ENCODE assay signal across 8 cellular contexts in the genomic region with DNA sequence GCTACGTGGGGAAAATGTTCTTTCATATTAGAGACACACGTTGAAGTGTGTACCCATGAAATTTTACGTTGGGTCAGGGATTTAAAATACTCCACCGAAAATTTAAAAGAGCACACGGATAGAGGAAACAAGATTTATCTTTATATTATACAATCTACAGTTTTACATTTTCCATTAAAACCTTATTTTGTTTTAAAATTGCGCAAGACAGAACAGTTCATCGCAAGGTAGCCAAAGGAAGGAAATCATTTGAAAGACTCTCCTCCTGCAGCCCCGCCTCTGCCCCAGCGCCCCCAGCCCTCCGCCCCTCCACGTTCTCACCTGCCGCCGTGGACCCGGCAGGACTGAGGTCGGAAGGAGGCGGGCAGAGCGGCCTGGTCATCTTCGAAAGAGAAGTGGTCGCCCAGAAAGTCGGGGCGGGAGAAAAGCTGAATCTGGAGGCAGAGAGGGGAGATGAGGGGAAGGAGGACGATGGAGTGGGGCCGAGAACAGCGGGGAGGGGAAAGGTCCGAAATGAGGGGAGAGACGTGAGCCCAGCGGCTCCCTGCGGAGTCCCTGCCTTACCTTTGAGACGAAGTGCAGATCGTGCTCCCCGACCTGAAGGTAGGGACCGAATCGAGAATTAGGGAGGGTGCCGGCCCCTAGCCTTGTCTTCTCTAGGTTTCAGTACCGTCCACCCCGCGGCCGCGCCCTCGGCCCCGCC. TPM values are rescaled to one million over a fixed set of nuclear protein-coding genes. Genes with fewer than 3 reads are reported as not detected.
DNase-seq lines count a peak whose midpoint lies in the region; ATAC-seq and TF ChIP-seq lines count a peak whose summit lies in the region.

No MANE protein-coding gene starts in this region.

- H3K18ac ChIP-seq in mesenchymal stem cell (ENCODE audit: low read depth in 1 of 2, low read length in 2 of 2) = peak overlapping the region in 1 of 2 experiments; percentile 2

- H3K4me2 ChIP-seq in mesenchymal stem cell (ENCODE audit: low read length, poor library complexity, severe bottlenecking) = peak overlapping the region; percentile 100

- H3K27me3 ChIP-seq in BJ (ENCODE audit: control insufficient read depth, insufficient read depth, low read length) = peaks cover 8% of the 10 kb centered on the region; the same call in 1 of the 2 replicates
- H3K27me3 ChIP-seq in HUES64 (ENCODE audit: insufficient read depth, low read length) = peaks cover 9% of the 10 kb centered on the region; the same call in 1 of the 2 replicates
- H3K27me3 ChIP-seq in body of pancreas = no peaks in the 10 kb centered on the region
- peaks cover 35 to 43% of the 10 kb centered on the region in 2 experiments for H3K27me3 ChIP-seq in mesenchymal stem cell (ENCODE audit: control insufficient read depth in 1 of 2, insufficient read depth in 1 of 2, low read length in 2 of 2)

- no peak overlapping the region for H4K91ac ChIP-seq in mesenchymal stem cell (ENCODE audit: low read length)

- H3K9me3 ChIP-seq in HUES64 (ENCODE audit: insufficient read depth, low read depth, low read length) (no peaks in the 10 kb centered on the region), body of pancreas (no peaks in the 10 kb centered on the region), mesenchymal stem cell (ENCODE audit: control insufficient read depth, low read length) (no peaks in the 10 kb centered on the region)

- H2BK15ac ChIP-seq in mesenchymal stem cell (ENCODE audit: low read depth, poor library complexity, severe bottlenecking) = no peak overlapping the region

- H4K8ac ChIP-seq in mesenchymal stem cell (ENCODE audit: low read length) = no peak overlapping the region

- H3K14ac ChIP-seq in mesenchymal stem cell (ENCODE audit: low read length in 2 of 2) = no peak overlapping the region

- CTCF ChIA-PET in BJ (lab: Yijun Ruan, JAX) = interaction anchor here (0.8 to 1.4 kb wide), 3 partner anchors 27 to 81 kb away, joined by 3 to 8 read pairs (median 6); no protein-coding TSS in a partner anchor

- no peak overlapping the region for H3K23ac ChIP-seq in mesenchymal stem cell (ENCODE audit: low read length in 2 of 2)

- POLR2A ChIA-PET in BJ (lab: Charles Lee) = no interaction called here

- no peaks in the 10 kb centered on the region for H3K79me1 ChIP-seq in mesenchymal stem cell (replicated peaks; ENCODE audit: low read length, poor library complexity, severe bottlenecking)

- peak overlapping the region; percentile 30 for H2AFZ ChIP-seq in mesenchymal stem cell (ENCODE audit: low read depth, low read length)

- H3K4me1 ChIP-seq in HUES64 (ENCODE audit: insufficient read depth, low read length) (peaks cover 25% of the 10 kb centered on the region), body of pancreas (peaks cover 17% of the 10 kb centered on the region), mesenchymal stem cell (ENCODE audit: control insufficient read depth, insufficient read depth, low read depth, low read length) (peaks cover 10% of the 10 kb centered on the region)

- H2AK5ac ChIP-seq in mesenchymal stem cell (ENCODE audit: low read length, severe bottlenecking) = no peak overlapping the region

- H3K27ac ChIP-seq in HUES64 (ENCODE audit: low read depth, low read length) (no peak overlapping the region), body of pancreas (peak overlapping the region in 1 of 4 donors; percentile 7), mesenchymal stem cell (ENCODE audit: low read length, poor library complexity, severe bottlenecking) (no peak overlapping the region)

- no peak overlapping the region for H2BK12ac ChIP-seq in mesenchymal stem cell (ENCODE audit: low read length in 2 of 2)

- intact Hi-C loops in body of pancreas (cut with DNase I) = no loop called here

- ATAC-seq in body of pancreas (no peak), HG02884 (IDR thresholded peaks at IDR 0.05; ENCODE audit: unreplicated experiment) (no peak)

- H3K4ac ChIP-seq in mesenchymal stem cell (ENCODE audit: low read depth in 1 of 2, low read length in 2 of 2) = no peak overlapping the region

- TF ChIP-seq POLR2A in body of pancreas (IDR thresholded peaks at IDR 0.05) = no peak

- DNase-seq in BJ (ENCODE audit: low read depth) = no peak
- no peak for DNase-seq in body of pancreas
- DNase-seq in mesenchymal stem cell = no peak
- DNase-seq in GM03348 (ENCODE audit: low spot score) = no peak
- no peak for DNase-seq in stimulated activated CD8-positive, alpha-beta memory T cell treated with anti-CD3 and anti-CD28 coated beads, Interleukin-4, amount 100 ng/mL, for 48 hours
- no peak for DNase-seq in cerebellar nuclear complex (lab: John Stamatoyannopoulos, UW)

- H3K36me3 ChIP-seq in BJ (ENCODE audit: control insufficient read depth, insufficient read depth, low read length) = no peaks in the 10 kb centered on the region
- H3K36me3 ChIP-seq in HUES64 (ENCODE audit: insufficient read depth, low read length) = peaks cover 8% of the 10 kb centered on the region
- no peaks in the 10 kb centered on the region for H3K36me3 ChIP-seq in body of pancreas (replicated peaks in 1 of 2; ENCODE audit: insufficient read depth in 1 of 2, low read depth in 2 of 2)
- no peaks in the 10 kb centered on the region for H3K36me3 ChIP-seq in mesenchymal stem cell (ENCODE audit: control insufficient read depth in 1 of 2, insufficient read depth in 2 of 2, low read depth in 1 of 2, low read length in 2 of 2)

- H3K4me3 ChIP-seq in BJ (ENCODE audit: low read depth, low read length) (peak overlapping the region; percentile 61), HUES64 (ENCODE audit: low read length) (peak overlapping the region; percentile 86), body of pancreas (peak overlapping the region; percentile 10 to 64), mesenchymal stem cell (ENCODE audit: insufficient read depth in 1 of 2, low read depth in 1 of 2, low read length in 2 of 2) (peak overlapping the region; percentile 55 to 81)

- H3K9ac ChIP-seq in HUES64 (ENCODE audit: low read depth, low read length) (peak overlapping the region; percentile 62), mesenchymal stem cell (ENCODE audit: low read length) (peak overlapping the region; percentile 45)

- no peak for TF ChIP-seq CTCF in BJ (IDR thresholded peaks at IDR 0.05; ENCODE audit: insufficient read depth, low read depth, low read length)
- no peak for TF ChIP-seq CTCF in body of pancreas (IDR thresholded peaks at IDR 0.05)

- H2BK120ac ChIP-seq in mesenchymal stem cell (ENCODE audit: low read depth, low read length) = no peak overlapping the region

- no peak overlapping the region for H2BK5ac ChIP-seq in mesenchymal stem cell (ENCODE audit: low read depth, low read length, poor library complexity, severe bottlenecking)

- 3% methylated on average over 40 of the region's 41 CpGs for WGBS in HUES64
- 2 to 4% methylated on average over 33 to 41 of the region's 41 CpGs for WGBS in body of pancreas, 2 donors
- 2% methylated on average over 36 of the region's 41 CpGs for WGBS in mesenchymal stem cell

RNA-seq across cellular contexts. Expression of gene CRYBG2, which starts 18.0 kb away (rescaled TPM):
- 0.20 and 0.44 TPM in 2 replicates for polyA plus RNA-seq in BJ (2011; rRNA removed)
- 0.62 TPM in 1 of 2 replicates, not detected in the other for polyA minus RNA-seq in BJ (2011; rRNA and poly(A)+ RNA removed)
- 8.4 TPM for polyA plus RNA-seq in HUES64 (2013, experiment 1 of 2)
- 7.9 TPM for polyA plus RNA-seq in HUES64 (2013, experiment 2 of 2)
- 1 to 10 TPM in 1 of 2 donors, not detected in 1; 3.6 TPM for total RNA-seq in body of pancreas
- polyA plus RNA-seq in mesenchymal stem cell (2013, experiment 1 of 2) = not detected
- 0.12 TPM for polyA plus RNA-seq in mesenchymal stem cell (2013, experiment 2 of 2)

RNA-seq across cellular contexts. Expression of gene CD52, which starts 18.2 kb away (rescaled TPM):
- polyA plus RNA-seq in BJ (2011; rRNA removed) = not detected in 2 replicates
- polyA minus RNA-seq in BJ (2011; rRNA and poly(A)+ RNA removed) = not detected in 2 replicates
- polyA plus RNA-seq in HUES64 (2013, experiment 1 of 2) = 1.1 TPM
- polyA plus RNA-seq in HUES64 (2013, experiment 2 of 2) = 2.3 TPM
- not detected for total RNA-seq in body of pancreas
- 0.26 TPM for polyA plus RNA-seq in mesenchymal stem cell (2013, experiment 1 of 2)
- not detected for polyA plus RNA-seq in mesenchymal stem cell (2013, experiment 2 of 2)

RNA-seq across cellular contexts. Expression of gene UBXN11, which starts 29.5 kb away (rescaled TPM):
- polyA plus RNA-seq in BJ (2011; rRNA removed) = 8.5 and 12.9 TPM in 2 replicates
- 7.7 and 11.2 TPM in 2 replicates for polyA minus RNA-seq in BJ (2011; rRNA and poly(A)+ RNA removed)
- 7.6 TPM for polyA plus RNA-seq in HUES64 (2013, experiment 1 of 2)
- 7.3 TPM for polyA plus RNA-seq in HUES64 (2013, experiment 2 of 2)
- total RNA-seq in body of pancreas = 10 to 100 TPM; 12.2 to 14.8 TPM
- 8.0 TPM for polyA plus RNA-seq in mesenchymal stem cell (2013, experiment 1 of 2)
- 8.1 TPM for polyA plus RNA-seq in mesenchymal stem cell (2013, experiment 2 of 2)

RNA-seq across cellular contexts. Expression of gene ZNF683, which starts 36.6 kb away (rescaled TPM):
- polyA plus RNA-seq in BJ (2011; rRNA removed) = not detected in 2 replicates
- not detected in 2 replicates for polyA minus RNA-seq in BJ (2011; rRNA and poly(A)+ RNA removed)
- polyA plus RNA-seq in HUES64 (2013, experiment 1 of 2) = not detected
- polyA plus RNA-seq in HUES64 (2013, experiment 2 of 2) = not detected
- total RNA-seq in body of pancreas = not detected
- polyA plus RNA-seq in mesenchymal stem cell (2013, experiment 1 of 2) = not detected
- polyA plus RNA-seq in mesenchymal stem cell (2013, experiment 2 of 2) = not detected

RNA-seq across cellular contexts. Expression of gene SH3BGRL3, which starts 56.0 kb away (rescaled TPM):
- 298 and 309 TPM in 2 replicates for polyA plus RNA-seq in BJ (2011; rRNA removed)
- 417 and 520 TPM in 2 replicates for polyA minus RNA-seq in BJ (2011; rRNA and poly(A)+ RNA removed)
- polyA plus RNA-seq in HUES64 (2013, experiment 1 of 2) = 126 TPM
- 173 TPM for polyA plus RNA-seq in HUES64 (2013, experiment 2 of 2)
- total RNA-seq in body of pancreas = 10 to 100 TPM; 38.2 to 43.1 TPM
- polyA plus RNA-seq in mesenchymal stem cell (2013, experiment 1 of 2) = 416 TPM
- polyA plus RNA-seq in mesenchymal stem cell (2013, experiment 2 of 2) = 422 TPM
